Comparison of ENCODE assay signal across 29 cellular contexts in genomic region chr5:102895223-102895622, GRCh38.
A peak's percentile ranks its signal among the peaks of the same experiment; 100 is the strongest.
DNase-seq lines count a peak whose midpoint lies in the region; ATAC-seq and TF ChIP-seq lines count a peak whose summit lies in the region.
"Had no signal": no experiment of that assay in that cellular context is flagged by ENCODE, and none has a peak within 500 bp of the region (broad histone marks: within the 10 kb centered on the region; RNA-seq: fewer than 3 reads in every experiment).

No MANE protein-coding gene starts in this region.

- no peaks in the 10 kb centered on the region for H3F3A ChIP-seq in PC-3 (ENCODE audit: low read length, unreplicated experiment)

- DNase-seq in PC-3 (no peak), foreskin melanocyte (peak; percentile 25), Karpas-422 (no peak)
- DNase-seq: 8988T; ACHN; AML-193; BE2C; C1 segment of cervical spinal cord; Caco-2; Calu3; CD4-positive, alpha-beta memory T cell; CD4-positive, alpha-beta T cell; CD4-positive, CD25-positive, alpha-beta regulatory T cell; CD8-positive, alpha-beta memory T cell; CD8-positive, alpha-beta T cell; COR-L47; DMS 273 treated with DMSO at 0.1 percent for 48 hours; DMS153; DMS53; DMS79; DMS79 treated with DMSO at 0.1 percent for 48 hours; DND-41; EL had no signal

- H3K4me2 ChIP-seq in PC-3 (ENCODE audit: low read length), result no peak overlapping the region
- no peak overlapping the region for H3K4me2 ChIP-seq in Karpas-422 (ENCODE audit: low read depth, low read length, poor library complexity, severe bottlenecking)
- H3K4me2 ChIP-seq: A549; BLaER1; BLaER1 treated with 17β-estradiol and CSF1 and Interleukin-3, amounts not matched to agents 10 nM and 100 nM had no signal

- no TSS peak for BruUV-seq in PC-3 (replicated peaks; lab: Mats Ljungman, UMichigan)

- no peaks in the 10 kb centered on the region; the same call in 1 of the 2 replicates for H3K4me1 ChIP-seq in PC-3 (ENCODE audit: insufficient read depth, low read length)
- H3K4me1 ChIP-seq in Karpas-422 (ENCODE audit: low read length), result no peaks in the 10 kb centered on the region
- H3K4me1 ChIP-seq: A549; BE2C; BLaER1; BLaER1 treated with 17β-estradiol and CSF1 and Interleukin-3, amounts not matched to agents 10 nM and 100 nM; Caco-2 had no signal

- H3K9ac ChIP-seq in PC-3 (ENCODE audit: low read length), result no peak overlapping the region
- H3K9ac ChIP-seq in Karpas-422 (ENCODE audit: low read length), result no peak overlapping the region
- H3K9ac ChIP-seq: BLaER1; BLaER1 treated with 17β-estradiol and CSF1 and Interleukin-3, amounts not matched to agents 10 nM and 100 nM had no signal

- CTCF ChIA-PET in PC-3 (lab: Charles Lee), result no interaction called here

- H3K9me2 ChIP-seq in PC-3 (replicated peaks; ENCODE audit: low read length) (no peaks in the 10 kb centered on the region), Karpas-422 (replicated peaks; ENCODE audit: insufficient read depth, low read length) (no peaks in the 10 kb centered on the region)

- H3K27ac ChIP-seq in PC-3 (ENCODE audit: low read length) (no peak overlapping the region), Karpas-422 (ENCODE audit: low read length) (no peak overlapping the region)
- H3K27ac ChIP-seq: 22Rv1; A549; BLaER1; BLaER1 treated with 17β-estradiol and CSF1 and Interleukin-3, amounts not matched to agents 10 nM and 100 nM; C4-2B had no signal

- H3K27me3 ChIP-seq in PC-3 (ENCODE audit: low read length) (no peaks in the 10 kb centered on the region), Karpas-422 (ENCODE audit: low read length) (no peaks in the 10 kb centered on the region)
- H3K27me3 ChIP-seq: BE2C; BLaER1; BLaER1 treated with 17β-estradiol and CSF1 and Interleukin-3, amounts not matched to agents 10 nM and 100 nM had no signal

- intact Hi-C loops in PC-3 (cut with micrococcal nuclease), result no loop called here

- no peak overlapping the region for H2AFZ ChIP-seq in PC-3 (ENCODE audit: low read length)
- H2AFZ ChIP-seq in Karpas-422 (ENCODE audit: low read length), result no peak overlapping the region

- H3K4me3 ChIP-seq in PC-3 (ENCODE audit: low read length) (no peak overlapping the region), Karpas-422 (ENCODE audit: low read length) (no peak overlapping the region)
- H3K4me3 ChIP-seq: A549; BLaER1; BLaER1 treated with 17β-estradiol and CSF1 and Interleukin-3, amounts not matched to agents 10 nM and 100 nM had no signal

- H4K20me1 ChIP-seq in PC-3 (ENCODE audit: low read length), result no peaks in the 10 kb centered on the region
- H4K20me1 ChIP-seq in Karpas-422 (ENCODE audit: insufficient read depth, low read depth, low read length), result no peaks in the 10 kb centered on the region; the same call in 1 of the 2 replicates

- ATAC-seq in PC-3 (peak; percentile 94), GM21390 (IDR thresholded peaks at IDR 0.05; ENCODE audit: unreplicated experiment) (no peak)
- ATAC-seq: A549; CD8-positive, alpha-beta T cell had no signal

- H3K36me3 ChIP-seq in PC-3 (ENCODE audit: low read depth, low read length) (no peaks in the 10 kb centered on the region), Karpas-422 (ENCODE audit: insufficient read depth, low read length) (no peaks in the 10 kb centered on the region)
- H3K36me3 ChIP-seq: BE2C had no signal

- no peaks in the 10 kb centered on the region for H3K79me2 ChIP-seq in PC-3 (ENCODE audit: low read length)
- H3K79me2 ChIP-seq in Karpas-422 (ENCODE audit: low read length), result no peaks in the 10 kb centered on the region

- no peaks in the 10 kb centered on the region for H3K9me3 ChIP-seq in PC-3 (ENCODE audit: low read length)
- H3K9me3 ChIP-seq in Karpas-422 (ENCODE audit: low read length), result no peaks in the 10 kb centered on the region
- H3K9me3 ChIP-seq: A549; BE2C; BLaER1; BLaER1 treated with 17β-estradiol and CSF1 and Interleukin-3, amounts not matched to agents 10 nM and 100 nM; Caco-2 had no signal

- POLR2A ChIA-PET in PC-3 (lab: Charles Lee; ENCODE audit: unreplicated experiment), result no interaction called here

- no peak for TF ChIP-seq CTCF in PC-3 (conservative IDR thresholded peaks at IDR 0.05; ENCODE audit: low read depth, low read length)
